Comparison of ENCODE assay signal across 11 cellular contexts in genomic region chr2:24984912-24985311, GRCh38. TPM values are rescaled to one million over a fixed set of nuclear protein-coding genes. Genes with fewer than 3 reads are reported as not detected.
A peak's percentile ranks its signal among the peaks of the same experiment; 100 is the strongest.
DNase-seq lines count a peak whose midpoint lies in the region; ATAC-seq and TF ChIP-seq lines count a peak whose summit lies in the region.
"Had no signal": no experiment of that assay in that cellular context is flagged by ENCODE, and none has a peak within 500 bp of the region (broad histone marks: within the 10 kb centered on the region; RNA-seq: fewer than 3 reads in every experiment).

No MANE protein-coding gene starts in this region.

- H3K27me3 Mint-ChIP-seq in neural progenitor cell (ENCODE audit: insufficient read depth, low read depth), result peaks cover 6% of the 10 kb centered on the region

- peak overlapping the region; percentile 65 for H3K4me3 Mint-ChIP-seq in neural progenitor cell
- H3K4me3 Mint-ChIP-seq: activated CD4-positive, alpha-beta T cell treated with anti-CD3 and anti-CD28 coated beads, Interleukin-2, amount 10 ng/mL, durations not matched to agents 24 days and 14 days; memory B cell had no signal

- no peak overlapping the region for H3K27ac ChIP-seq in neural progenitor cell

- peaks cover 9% of the 10 kb centered on the region for H3K4me1 ChIP-seq in neural progenitor cell

- no peaks in the 10 kb centered on the region for H3K36me3 Mint-ChIP-seq in neural progenitor cell

- peak; percentile 8 for DNase-seq in EH (ENCODE audit: low read depth)
- DNase-seq in NCI-H748 treated with DMSO at 0.1 percent for 48 hours (lab: John Stamatoyannopoulos, UW), result peak; percentile 57
- DNase-seq in fibroblast of the aortic adventitia (ENCODE audit: low read depth), result peak; percentile 39
- DNase-seq in neural progenitor cell (ENCODE audit: low spot score), result peak; percentile 64
- no peak for DNase-seq in NK-92 (lab: John Stamatoyannopoulos, UW; ENCODE audit: unreplicated experiment)
- no peak for DNase-seq in HK-2 (ENCODE audit: unreplicated experiment)
- no peak for DNase-seq in HUDEP-2 (lab: John Stamatoyannopoulos, UW; ENCODE audit: unreplicated experiment in 76 of 76)
- DNase-seq: activated CD4-positive, alpha-beta T cell treated with anti-CD3 and anti-CD28 coated beads, Interleukin-2, amount 10 ng/mL, durations not matched to agents 24 days and 14 days; Calu3 had no signal

- H3K4me3 ChIP-seq in fibroblast of the aortic adventitia (ENCODE audit: low read depth, low read length), result no peak overlapping the region
- no peak overlapping the region for H3K4me3 ChIP-seq in neural progenitor cell

- H3K27ac Mint-ChIP-seq in neural progenitor cell, result no peak overlapping the region
- H3K27ac Mint-ChIP-seq: activated CD4-positive, alpha-beta T cell treated with anti-CD3 and anti-CD28 coated beads, Interleukin-2, amount 10 ng/mL, durations not matched to agents 24 days and 14 days; memory B cell had no signal

- H3K36me3 ChIP-seq in neural progenitor cell, result no peaks in the 10 kb centered on the region

- no peak for ATAC-seq in HG02678 (IDR thresholded peaks at IDR 0.05; ENCODE audit: unreplicated experiment)

- no peaks in the 10 kb centered on the region for H3K27me3 ChIP-seq in neural progenitor cell

- TF ChIP-seq CTCF in fibroblast of the aortic adventitia (IDR thresholded peaks at IDR 0.05; ENCODE audit: insufficient read depth, low read length), result no peak
- TF ChIP-seq CTCF in neural progenitor cell (IDR thresholded peaks at IDR 0.05), result no peak

- H4K20me1 ChIP-seq in neural progenitor cell (ENCODE audit: low read depth), result no peaks in the 10 kb centered on the region

- no peaks in the 10 kb centered on the region for H3F3A ChIP-seq in neural progenitor cell (ENCODE audit: low read depth)

- no peaks in the 10 kb centered on the region for H3K79me2 ChIP-seq in neural progenitor cell (ENCODE audit: low read depth)

- H3K4me1 Mint-ChIP-seq in neural progenitor cell, result peaks cover 23% of the 10 kb centered on the region
- H3K4me1 Mint-ChIP-seq: activated CD4-positive, alpha-beta T cell treated with anti-CD3 and anti-CD28 coated beads, Interleukin-2, amount 10 ng/mL, durations not matched to agents 24 days and 14 days; memory B cell had no signal

- H2AFZ ChIP-seq in neural progenitor cell (replicated peaks), result no peak overlapping the region

- H3K9me3 Mint-ChIP-seq in neural progenitor cell, result no peaks in the 10 kb centered on the region
- H3K9me3 Mint-ChIP-seq: activated CD4-positive, alpha-beta T cell treated with anti-CD3 and anti-CD28 coated beads, Interleukin-2, amount 10 ng/mL, durations not matched to agents 24 days and 14 days; memory B cell had no signal

- H3K9ac ChIP-seq in neural progenitor cell, result no peak overlapping the region

- no peaks in the 10 kb centered on the region for H3K9me3 ChIP-seq in neural progenitor cell (ENCODE audit: low read depth)

- peak overlapping the region; percentile 51 for H3K4me2 ChIP-seq in neural progenitor cell

RNA-seq across cellular contexts. Expression of gene DNAJC27, which starts 13.2 kb away (rescaled TPM):
- total RNA-seq in fibroblast of the aortic adventitia (ENCODE audit: low replicate concordance), result 3.8 and 5.6 TPM in 2 replicates
- 11.0 and 19.1 TPM in 2 replicates for total RNA-seq in neural progenitor cell (ENCODE audit: low replicate concordance)

RNA-seq across cellular contexts. Expression of gene EFR3B, which starts 57.0 kb away (rescaled TPM):
- total RNA-seq in fibroblast of the aortic adventitia (ENCODE audit: low replicate concordance) (0.99 and 1.1 TPM in 2 replicates), neural progenitor cell (ENCODE audit: low replicate concordance) (17.2 and 21.2 TPM in 2 replicates)

Comparison
In these comparisons a context has a peak if more than half of its experiments do, and no peak if none do; other contexts are left out.
1. DNase-seq: peak in EH (single experiment), NCI-H748 treated with DMSO at 0.1 percent for 48 hours (single experiment), fibroblast of the aortic adventitia (single experiment) and neural progenitor cell (single experiment); none in NK-92 (single experiment), HK-2 (single experiment) and HUDEP-2 (0 of 76).